14 cellular contexts compared by ENCODE assay signal in genomic region chr17:43662432-43663141, GRCh38. TPM values are rescaled to one million over a fixed set of nuclear protein-coding genes. Genes with fewer than 3 reads are reported as not detected.
DNase-seq lines count a peak whose midpoint lies in the region; ATAC-seq and TF ChIP-seq lines count a peak whose summit lies in the region.
"Had no signal": no experiment of that assay in that cellular context is flagged by ENCODE, and none has a peak within 500 bp of the region (broad histone marks: within the 10 kb centered on the region; RNA-seq: fewer than 3 reads in every experiment).

No MANE protein-coding gene starts in this region.

- H3K4me3 ChIP-seq in heart right ventricle: peak overlapping the region in 6 of 10 donors; percentile 34 to 76 (median 62)
- H3K4me3 ChIP-seq in OCI-LY3 (ENCODE audit: low read length): peak overlapping the region; percentile 39
- H3K4me3 ChIP-seq in right cardiac atrium (ENCODE audit: low read length): no peak overlapping the region
- peak overlapping the region in 3 of 5 donors; percentile 68 to 83 (median 79) for H3K4me3 ChIP-seq in subcutaneous abdominal adipose tissue (ENCODE audit: low read depth in 1 of 5, low read length in 5 of 5)

- H3K27ac ChIP-seq in heart right ventricle (peak overlapping the region; percentile 30 to 98 (median 84)), OCI-LY3 (ENCODE audit: low read length) (no peak overlapping the region), right cardiac atrium (ENCODE audit: low read length) (peak overlapping the region; percentile 8), subcutaneous abdominal adipose tissue (ENCODE audit: low read depth, low read length) (peak overlapping the region; percentile 60)

- 0 out of 2 replicates have a peak overlapping the region, but pooled peaks have one; percentile 17 for H3K9ac ChIP-seq in OCI-LY3 (ENCODE audit: low read length)
- H3K9ac ChIP-seq in subcutaneous abdominal adipose tissue (ENCODE audit: low read length in 5 of 5): peak overlapping the region in 1 of 5 donors; percentile 43

- H2AFZ ChIP-seq in OCI-LY3 (ENCODE audit: low read depth, low read length): no peak overlapping the region

- no peak for TF ChIP-seq CTCF in heart right ventricle (IDR thresholded peaks at IDR 0.05)
- no peak for TF ChIP-seq CTCF in OCI-LY3 (IDR thresholded peaks at IDR 0.05; ENCODE audit: low read depth, low read length)

- 39 to 43% methylated on average over 12 of the region's 12 CpGs for WGBS in heart right ventricle, 2 donors
- WGBS in right cardiac atrium: 43% methylated on average over 12 of the region's 12 CpGs

- H4K20me1 ChIP-seq in OCI-LY3 (ENCODE audit: insufficient read depth, low read length): no peaks in the 10 kb centered on the region

- no peak for ATAC-seq in heart right ventricle
- ATAC-seq in left cardiac atrium: no peak
- ATAC-seq in right cardiac atrium: no peak
- ATAC-seq in GM21528 (IDR thresholded peaks at IDR 0.05; ENCODE audit: low FRiP score, unreplicated experiment): no peak

- intact Hi-C loops in heart right ventricle (cut with DNase I) (no loop called here), left cardiac atrium (cut with DNase I) (no loop called here), right cardiac atrium (cut with DNase I) (no loop called here)

- no peaks in the 10 kb centered on the region for H3K27me3 ChIP-seq in heart right ventricle
- H3K27me3 ChIP-seq in OCI-LY3 (ENCODE audit: low read depth, low read length): peaks cover 19% of the 10 kb centered on the region
- H3K27me3 ChIP-seq in right cardiac atrium (ENCODE audit: control insufficient read depth, insufficient read depth): no peaks in the 10 kb centered on the region
- peaks cover 0 to 18% (median 3%) of the 10 kb centered on the region in 5 donors for H3K27me3 ChIP-seq in subcutaneous abdominal adipose tissue (ENCODE audit: control insufficient read depth in 5 of 5, insufficient read depth in 4 of 5, low read length in 5 of 5)

- DNase-seq in heart right ventricle (no peak), left cardiac atrium (no peak), right cardiac atrium (peak in 1 of 3 donors; percentile 47), NOMO-1 treated with DMSO at 0.1 percent for 48 hours (lab: John Stamatoyannopoulos, UW; ENCODE audit: unreplicated experiment) (no peak), NCI-H128 (lab: John Stamatoyannopoulos, UW; ENCODE audit: unreplicated experiment) (no peak)
- DNase-seq: NCI-H187 treated with DMSO at 0.1 percent for 48 hours, T-helper 9 cell had no signal

- H3K4me2 ChIP-seq in OCI-LY3 (ENCODE audit: low read length): peak overlapping the region; percentile 71

- H3K36me3 ChIP-seq in heart right ventricle: no peaks in the 10 kb centered on the region
- H3K36me3 ChIP-seq in OCI-LY3 (replicated peaks; ENCODE audit: low read depth, low read length): no peaks in the 10 kb centered on the region
- H3K36me3 ChIP-seq in subcutaneous abdominal adipose tissue (ENCODE audit: control insufficient read depth in 5 of 5, insufficient read depth in 5 of 5, low read length in 5 of 5): no peaks in the 10 kb centered on the region

- no peaks in the 10 kb centered on the region for H3K79me2 ChIP-seq in OCI-LY3 (ENCODE audit: low read length)

- H3K9me3 ChIP-seq in heart right ventricle (no peaks in the 10 kb centered on the region), OCI-LY3 (ENCODE audit: insufficient read depth, low read length) (no peaks in the 10 kb centered on the region), right cardiac atrium (ENCODE audit: control insufficient read depth, low read length) (no peaks in the 10 kb centered on the region), subcutaneous abdominal adipose tissue (ENCODE audit: control insufficient read depth in 5 of 5, low read length in 5 of 5) (no peaks in the 10 kb centered on the region)

- H3K4me1 ChIP-seq in heart right ventricle (peaks cover 16 to 82% (median 50%) of the 10 kb centered on the region in 9 donors), OCI-LY3 (ENCODE audit: low read length) (peaks cover 19% of the 10 kb centered on the region), right cardiac atrium (ENCODE audit: control insufficient read depth, insufficient read depth, low read length) (peaks cover 9% of the 10 kb centered on the region), subcutaneous abdominal adipose tissue (ENCODE audit: control insufficient read depth in 5 of 5, insufficient read depth in 5 of 5, low read length in 5 of 5) (peaks cover 3 to 50% (median 10%) of the 10 kb centered on the region in 5 donors)

RNA-seq across cellular contexts. Expression of gene MEOX1, which starts 0.9 kb away (rescaled TPM):
- total RNA-seq in heart right ventricle (10 to 100 TPM in 8 of 10 donors, 1 to 10 TPM in 2; 6.4 to 20.7 (median 12.3) TPM), left cardiac atrium (10 to 100 TPM in 1 of 2 donors, 1 to 10 TPM in 1; 9.4 to 25.6 TPM), right cardiac atrium (10 to 100 TPM in 2 of 4 donors, 1 to 10 TPM in 2; 4.2 to 16.8 (median 7.6) TPM)
- polyA plus RNA-seq in heart right ventricle (10 to 100 TPM; 17.0 to 25.3 TPM), right cardiac atrium (11.2 TPM)
- total RNA-seq: fibroblast of lung; H4; natural killer cell treated with Interleukin-12 subunit alpha and Interleukin-12 subunit beta and Interleukin-15 and Interleukin-18, amount 100 ng/mL, for 72 hours had no signal
- polyA plus RNA-seq: fibroblast of lung, IgD-negative memory B cell had no signal
